11 cellular contexts compared by ENCODE assay signal in the genomic region with DNA sequence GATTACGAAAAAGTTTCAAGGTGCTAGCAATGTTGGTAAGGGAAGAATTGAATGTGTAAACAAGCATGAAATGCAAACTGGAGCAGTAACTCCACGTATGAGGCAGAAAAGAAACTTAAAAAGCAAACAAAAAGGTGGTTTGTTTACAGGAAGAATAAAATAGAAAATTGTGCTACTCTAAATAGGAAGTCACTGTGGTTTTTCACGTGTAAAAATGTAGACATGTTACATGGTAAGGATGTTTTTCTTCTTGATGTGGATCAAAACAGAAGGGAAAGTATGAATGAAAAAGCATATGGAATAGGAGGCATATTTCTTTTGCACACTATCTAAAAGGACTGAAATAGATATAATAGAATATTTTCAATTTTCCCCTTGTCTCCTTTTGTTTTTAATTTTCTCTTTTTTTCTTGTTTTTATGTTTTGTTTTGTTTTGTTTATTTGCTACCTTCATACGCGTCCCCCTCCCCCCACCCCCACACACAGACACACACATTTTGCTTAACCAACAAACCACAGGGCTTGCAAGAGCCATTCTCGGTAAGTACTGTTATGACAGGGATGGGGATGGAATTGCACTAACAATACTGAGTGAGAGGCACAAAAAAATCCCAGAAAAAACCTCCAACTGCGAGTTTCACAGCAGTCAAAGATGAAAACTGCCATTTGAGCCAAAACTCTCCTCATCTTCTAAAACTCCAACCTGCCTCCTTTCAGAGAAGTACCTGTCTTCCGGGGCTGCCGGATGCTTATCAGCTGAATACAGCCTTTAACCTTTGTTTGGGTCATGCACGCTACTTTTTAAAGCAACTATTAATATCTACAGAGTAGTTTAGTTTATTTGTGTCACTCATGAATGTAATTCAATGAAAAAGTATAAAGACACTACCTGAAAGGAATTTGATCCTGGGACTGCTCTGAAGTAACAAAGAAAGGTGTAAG.
DNase-seq lines count a peak whose midpoint lies in the region; ATAC-seq and TF ChIP-seq lines count a peak whose summit lies in the region.
"Had no signal": no experiment of that assay in that cellular context is flagged by ENCODE, and none has a peak within 500 bp of the region (broad histone marks: within the 10 kb centered on the region; RNA-seq: fewer than 3 reads in every experiment).

No MANE protein-coding gene starts in this region.

- in situ Hi-C loops in GM23248 (cut with MboI): no loop called here

- H3K4me3 Mint-ChIP-seq in activated CD4-positive, alpha-beta T cell treated with anti-CD3 and anti-CD28 coated beads, Interleukin-2, amount 10 ng/mL, durations not matched to agents 24 days and 14 days: no peak overlapping the region
- no peak overlapping the region for H3K4me3 Mint-ChIP-seq in progenitor cell of endocrine pancreas (ENCODE audit: low read depth)
- peak overlapping the region in 4 of 10 donors; percentile 22 to 37 (median 30) for H3K4me3 Mint-ChIP-seq in naive thymus-derived CD4-positive, alpha-beta T cell
- no peak overlapping the region for H3K4me3 Mint-ChIP-seq in CD14-positive monocyte
- H3K4me3 Mint-ChIP-seq: dendritic cell treated with granulocyte-macrophage colony-stimulating factor and Interleukin-4, amounts not matched to agents 40 ng/mL and 50 ng/mL, for 4 days; neural crest cell had no signal

- no peaks in the 10 kb centered on the region for H3K79me2 ChIP-seq in GM23248 (ENCODE audit: insufficient read depth)

- intact Hi-C loops in activated CD4-positive, alpha-beta T cell treated with anti-CD3 and anti-CD28 coated beads, Interleukin-2, amount 10 ng/mL, durations not matched to agents 24 days and 14 days (cut with micrococcal nuclease): loop anchor here (10.0 kb wide), 1 partner anchor 137 kb away; a partner anchor contains a TSS
- intact Hi-C loops in naive thymus-derived CD4-positive, alpha-beta T cell (cut with micrococcal nuclease): loop anchor here in 1 of 2 donors (5.0 kb wide), 1 partner anchor 65 kb away; no protein-coding TSS in a partner anchor
- intact Hi-C loops in CD14-positive monocyte (cut with micrococcal nuclease): no loop called here

- no peaks in the 10 kb centered on the region for H3K36me3 ChIP-seq in GM23248 (ENCODE audit: low read depth)
- H3K36me3 ChIP-seq in naive thymus-derived CD4-positive, alpha-beta T cell (ENCODE audit: control insufficient read depth in 2 of 3, insufficient read depth in 3 of 3, low read length in 3 of 3): no peaks in the 10 kb centered on the region

- H3K4me3 ChIP-seq in GM23248: no peak overlapping the region
- no peak overlapping the region for H3K4me3 ChIP-seq in naive thymus-derived CD4-positive, alpha-beta T cell (ENCODE audit: low read length)

- no peaks in the 10 kb centered on the region for H3K9me3 Mint-ChIP-seq in activated CD4-positive, alpha-beta T cell treated with anti-CD3 and anti-CD28 coated beads, Interleukin-2, amount 10 ng/mL, durations not matched to agents 24 days and 14 days
- H3K9me3 Mint-ChIP-seq in progenitor cell of endocrine pancreas (ENCODE audit: low read depth) (no peaks in the 10 kb centered on the region), CD14-positive monocyte (peaks cover 0 to 5% (median 3%) of the 10 kb centered on the region in 7 donors)
- H3K9me3 Mint-ChIP-seq in naive thymus-derived CD4-positive, alpha-beta T cell: peaks cover 0 to 2% (median 0%) of the 10 kb centered on the region in 11 donors
- H3K9me3 Mint-ChIP-seq: dendritic cell treated with granulocyte-macrophage colony-stimulating factor and Interleukin-4, amounts not matched to agents 40 ng/mL and 50 ng/mL, for 4 days had no signal

- TF ChIP-seq CTCF in progenitor cell of endocrine pancreas (IDR thresholded peaks at IDR 0.05; ENCODE audit: unreplicated experiment): no peak
- no peak for TF ChIP-seq CTCF in CD14-positive monocyte (IDR thresholded peaks at IDR 0.05)

- H3K27ac Mint-ChIP-seq in activated CD4-positive, alpha-beta T cell treated with anti-CD3 and anti-CD28 coated beads, Interleukin-2, amount 10 ng/mL, durations not matched to agents 24 days and 14 days: no peak overlapping the region
- peak overlapping the region; percentile 57 for H3K27ac Mint-ChIP-seq in progenitor cell of endocrine pancreas
- H3K27ac Mint-ChIP-seq in naive thymus-derived CD4-positive, alpha-beta T cell: peak overlapping the region in 1 of 9 donors; percentile 29
- peak overlapping the region in 1 of 7 donors; percentile 43 for H3K27ac Mint-ChIP-seq in CD14-positive monocyte
- H3K27ac Mint-ChIP-seq: dendritic cell treated with granulocyte-macrophage colony-stimulating factor and Interleukin-4, amounts not matched to agents 40 ng/mL and 50 ng/mL, for 4 days had no signal

- H4K20me1 ChIP-seq in GM23248 (ENCODE audit: insufficient read depth): no peaks in the 10 kb centered on the region

- peaks cover 12% of the 10 kb centered on the region for H3K4me1 ChIP-seq in GM23248 (ENCODE audit: insufficient read depth)
- H3K4me1 ChIP-seq in naive thymus-derived CD4-positive, alpha-beta T cell (ENCODE audit: control insufficient read depth in 2 of 2, insufficient read depth in 2 of 2, low read length in 2 of 2): no peaks in the 10 kb centered on the region

- no peaks in the 10 kb centered on the region for H3K36me3 Mint-ChIP-seq in activated CD4-positive, alpha-beta T cell treated with anti-CD3 and anti-CD28 coated beads, Interleukin-2, amount 10 ng/mL, durations not matched to agents 24 days and 14 days (ENCODE audit: low read depth)
- H3K36me3 Mint-ChIP-seq in progenitor cell of endocrine pancreas (ENCODE audit: insufficient read depth): no peaks in the 10 kb centered on the region
- no peaks in the 10 kb centered on the region for H3K36me3 Mint-ChIP-seq in naive thymus-derived CD4-positive, alpha-beta T cell
- no peaks in the 10 kb centered on the region for H3K36me3 Mint-ChIP-seq in CD14-positive monocyte

- no peaks in the 10 kb centered on the region for H3K9me3 ChIP-seq in GM23248 (ENCODE audit: low read depth)
- H3K9me3 ChIP-seq in naive thymus-derived CD4-positive, alpha-beta T cell (ENCODE audit: control insufficient read depth in 2 of 3, low read length in 3 of 3): no peaks in the 10 kb centered on the region

- no peaks in the 10 kb centered on the region for H3K27me3 ChIP-seq in GM23248 (replicated peaks; ENCODE audit: insufficient read depth)
- H3K27me3 ChIP-seq in naive thymus-derived CD4-positive, alpha-beta T cell (ENCODE audit: control insufficient read depth in 2 of 2, insufficient read depth in 2 of 2, low read length in 2 of 2): no peaks in the 10 kb centered on the region

- peaks cover 11% of the 10 kb centered on the region for H3K4me1 Mint-ChIP-seq in activated CD4-positive, alpha-beta T cell treated with anti-CD3 and anti-CD28 coated beads, Interleukin-2, amount 10 ng/mL, durations not matched to agents 24 days and 14 days
- peaks cover 7% of the 10 kb centered on the region for H3K4me1 Mint-ChIP-seq in progenitor cell of endocrine pancreas (ENCODE audit: low read depth)
- peaks cover 0 to 19% (median 11%) of the 10 kb centered on the region in 7 donors for H3K4me1 Mint-ChIP-seq in naive thymus-derived CD4-positive, alpha-beta T cell
- H3K4me1 Mint-ChIP-seq in CD14-positive monocyte: no peaks in the 10 kb centered on the region

- peak overlapping the region; percentile 30; the same call in 1 of the 2 replicates for H2AFZ ChIP-seq in GM23248

- no peak overlapping the region for H3K27ac ChIP-seq in GM23248
- no peak overlapping the region for H3K27ac ChIP-seq in naive thymus-derived CD4-positive, alpha-beta T cell (ENCODE audit: low read depth, low read length)

- ATAC-seq in HG03575 (IDR thresholded peaks at IDR 0.05; ENCODE audit: extremely low read depth, insufficient number of reproducible peaks, low FRiP score, unreplicated experiment): peak; percentile 68
- ATAC-seq in naive thymus-derived CD4-positive, alpha-beta T cell: no peak

- H3F3A ChIP-seq in GM23248 (ENCODE audit: insufficient read depth): peaks cover 6% of the 10 kb centered on the region; the same call in 1 of the 2 replicates

- CTCF ChIA-PET in naive thymus-derived CD4-positive, alpha-beta T cell (lab: Charles Lee): no interaction called here

- POLR2A ChIA-PET in naive thymus-derived CD4-positive, alpha-beta T cell (lab: Charles Lee): no interaction called here

- H3K9me2 ChIP-seq in GM23248 (ENCODE audit: insufficient read depth): no peaks in the 10 kb centered on the region

- H3K9ac ChIP-seq in GM23248: no peak overlapping the region

- no peak overlapping the region for H3K4me2 ChIP-seq in GM23248 (ENCODE audit: unreplicated experiment)

- peaks cover 8% of the 10 kb centered on the region for H3K27me3 Mint-ChIP-seq in activated CD4-positive, alpha-beta T cell treated with anti-CD3 and anti-CD28 coated beads, Interleukin-2, amount 10 ng/mL, durations not matched to agents 24 days and 14 days
- H3K27me3 Mint-ChIP-seq in progenitor cell of endocrine pancreas: no peaks in the 10 kb centered on the region
- peaks cover 11 to 34% (median 18%) of the 10 kb centered on the region in 5 donors for H3K27me3 Mint-ChIP-seq in naive thymus-derived CD4-positive, alpha-beta T cell
- H3K27me3 Mint-ChIP-seq in CD14-positive monocyte (ENCODE audit: low read depth in 3 of 3): no peaks in the 10 kb centered on the region
- H3K27me3 Mint-ChIP-seq: dendritic cell treated with granulocyte-macrophage colony-stimulating factor and Interleukin-4, amounts not matched to agents 40 ng/mL and 50 ng/mL, for 4 days had no signal

- 87 to 89% methylated on average over 10 of the region's 10 CpGs for WGBS in GM23248 (ENCODE audit: low coverage in 1 of 2, low lambda C conversion rate in 2 of 2, missing lambda C conversion rate in 2 of 2), 2 experiments

- DNase-seq in activated CD4-positive, alpha-beta T cell treated with anti-CD3 and anti-CD28 coated beads, Interleukin-2, amount 10 ng/mL, durations not matched to agents 24 days and 14 days: peak; percentile 63
- no peak for DNase-seq in activated CD4-positive, alpha-beta T cell treated with anti-CD3 and anti-CD28 coated beads for 48 hours
- DNase-seq in GM23248 (no peak), progenitor cell of endocrine pancreas (ENCODE audit: low spot score, unreplicated experiment) (no peak), CD14-positive monocyte (ENCODE audit: low spot score) (no peak), NCI-H146 treated with DMSO at 0.1 percent for 48 hours (lab: John Stamatoyannopoulos, UW; ENCODE audit: unreplicated experiment) (no peak)
- no peak for DNase-seq in naive thymus-derived CD4-positive, alpha-beta T cell
- DNase-seq: activated effector memory CD4-positive, alpha-beta T cell treated with anti-CD3 and anti-CD28 coated beads, Interleukin-2, amount 50 U/mL, for 16 hours had no signal
